8 cellular contexts compared by ENCODE assay signal in the genomic region with DNA sequence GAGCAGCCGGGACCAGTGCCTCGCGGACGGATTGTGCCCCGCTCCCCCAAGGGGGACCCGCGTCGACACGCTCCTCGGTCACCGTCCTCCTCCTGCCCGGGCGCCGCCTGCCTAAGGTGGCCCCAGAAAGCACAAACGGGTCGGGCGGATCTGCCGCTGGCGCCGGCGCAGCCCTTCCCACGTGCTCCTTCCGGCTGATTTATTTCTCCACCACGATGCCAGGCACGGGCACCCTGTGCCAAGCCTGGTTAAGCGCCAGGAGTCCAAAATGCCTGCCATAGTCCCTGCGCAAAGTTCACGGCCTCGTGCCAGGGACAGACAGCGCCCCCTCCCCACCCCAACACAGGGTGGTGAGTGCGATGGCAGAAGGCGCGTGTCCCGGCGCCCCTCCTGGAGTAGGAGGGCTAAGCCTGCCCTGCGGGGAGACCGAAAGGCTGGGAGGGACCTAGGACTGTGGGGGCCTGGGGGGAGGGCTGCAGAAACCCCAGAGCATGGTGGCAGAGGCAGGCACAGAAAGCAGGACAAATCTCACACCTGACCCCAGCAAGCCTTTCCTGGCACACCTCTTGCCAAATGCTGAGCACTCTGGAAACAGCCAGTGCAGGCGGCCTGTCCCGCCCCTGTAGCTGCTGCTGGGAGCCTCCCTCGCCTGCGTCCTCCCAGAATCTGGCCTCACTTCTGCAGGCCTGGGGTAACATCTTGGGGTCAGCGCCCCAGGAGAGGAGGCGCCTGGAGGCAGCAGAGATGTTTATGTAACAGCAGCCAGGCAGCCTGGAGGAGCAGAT. TPM values are rescaled to one million over a fixed set of nuclear protein-coding genes. Genes with fewer than 3 reads are reported as not detected.
DNase-seq lines count a peak whose midpoint lies in the region; ATAC-seq and TF ChIP-seq lines count a peak whose summit lies in the region.

No MANE protein-coding gene starts in this region.

- H3K36me3 ChIP-seq in mucosa of rectum (ENCODE audit: control insufficient read depth in 2 of 2, insufficient read depth in 2 of 2, low read length in 2 of 2) (peaks cover 0 to 10% of the 10 kb centered on the region in 2 donors), thoracic aorta (peaks cover 7% of the 10 kb centered on the region)

- H3K9ac ChIP-seq in mucosa of rectum (ENCODE audit: low read depth in 1 of 2, low read length in 2 of 2): peak overlapping the region; percentile 56 to 85

- POLR2A ChIA-PET in AG04450 (lab: Yijun Ruan, JAX): interaction anchor here (0.8 to 1.6 kb wide), 2 partner anchors 67 to 77 kb away, joined by 4 to 5 read pairs; no protein-coding TSS in a partner anchor

- DNase-seq in AG04450 (ENCODE audit: low read depth, low spot score): no peak
- peak; percentile 49 for DNase-seq in NCI-H2171 (lab: John Stamatoyannopoulos, UW)
- peak; percentile 48 for DNase-seq in activated T-cell treated with anti-CD3 and anti-CD28 coated beads for 48 hours (ENCODE audit: low read depth)
- no peak for DNase-seq in epithelial cell of prostate (ENCODE audit: low read depth, low spot score)
- DNase-seq in thoracic aorta (ENCODE audit: low spot score): no peak
- no peak for DNase-seq in NCI-H1092 (lab: John Stamatoyannopoulos, UW)

- H3K9me3 ChIP-seq in AG04450 (ENCODE audit: control insufficient read depth, insufficient read depth, low read length): no peaks in the 10 kb centered on the region
- no peaks in the 10 kb centered on the region for H3K9me3 ChIP-seq in mucosa of rectum (ENCODE audit: control insufficient read depth in 2 of 2, low read length in 2 of 2)
- H3K9me3 ChIP-seq in thoracic aorta: no peaks in the 10 kb centered on the region

- H3K4me1 ChIP-seq in mucosa of rectum (ENCODE audit: control insufficient read depth in 2 of 2, insufficient read depth in 2 of 2, low read length in 2 of 2) (peaks cover 44 to 57% of the 10 kb centered on the region in 2 donors), thoracic aorta (ENCODE audit: control insufficient read depth in 1 of 2, low read depth in 2 of 2) (peaks cover 43 to 68% of the 10 kb centered on the region in 2 donors)

- CTCF ChIA-PET in AG04450 (lab: Charles Lee): no interaction called here

- H3K27ac ChIP-seq in AG04450 (ENCODE audit: low read depth, low read length) (peak overlapping the region; percentile 57), epithelial cell of prostate (peak overlapping the region; percentile 98), mucosa of rectum (ENCODE audit: low read depth in 2 of 2, low read length in 2 of 2) (peak overlapping the region; percentile 96), thoracic aorta (peak overlapping the region; percentile 94 to 100)

- TF ChIP-seq CTCF in AG04450 (IDR thresholded peaks at IDR 0.05; ENCODE audit: low read depth, low read length) (no peak), thoracic aorta (IDR thresholded peaks at IDR 0.05) (no peak)

- H3K27me3 ChIP-seq in AG04450 (ENCODE audit: control insufficient read depth, insufficient read depth, low read length) (no peaks in the 10 kb centered on the region), mucosa of rectum (ENCODE audit: control insufficient read depth in 2 of 2, insufficient read depth in 2 of 2, low read length in 2 of 2) (no peaks in the 10 kb centered on the region), thoracic aorta (replicated peaks; ENCODE audit: insufficient read depth) (no peaks in the 10 kb centered on the region)

- ATAC-seq in GM19463 (IDR thresholded peaks at IDR 0.05; ENCODE audit: unreplicated experiment) (peak; percentile 4), thoracic aorta (ENCODE audit: insufficient number of reproducible peaks, low FRiP score, low read depth) (peak; percentile 53)

- peak overlapping the region; percentile 57 for H3K4me3 ChIP-seq in AG04450 (ENCODE audit: low read depth, low read length)
- H3K4me3 ChIP-seq in mucosa of rectum (ENCODE audit: low read length in 2 of 2): peak overlapping the region; percentile 64 to 69
- H3K4me3 ChIP-seq in thoracic aorta: peak overlapping the region; percentile 91

RNA-seq across cellular contexts. Expression of a gene that starts 1.0 kb away (rescaled TPM):
- polyA plus RNA-seq in AG04450 (2011; rRNA removed): 0.89 and 1.7 TPM in 2 replicates
- 2.9 TPM in 2 replicates for polyA minus RNA-seq in AG04450 (2011; rRNA and poly(A)+ RNA removed)
- 10 to 100 TPM; 40.9 to 48.1 TPM for total RNA-seq in thoracic aorta

Comparison
In these comparisons a context has a peak if more than half of its experiments do, and no peak if none do; other contexts are left out.
1. DNase-seq: peak in NCI-H2171 (single experiment) and activated T-cell treated with anti-CD3 and anti-CD28 coated beads for 48 hours (single experiment); none in AG04450 (single experiment), epithelial cell of prostate (single experiment), thoracic aorta (single experiment) and NCI-H1092 (single experiment).
2. Peak in every context shown above with its lines, with median percentiles within 50 percentile points of each other: H3K27ac ChIP-seq and H3K4me3 ChIP-seq.